8 cellular contexts compared by ENCODE assay signal in the genomic region with DNA sequence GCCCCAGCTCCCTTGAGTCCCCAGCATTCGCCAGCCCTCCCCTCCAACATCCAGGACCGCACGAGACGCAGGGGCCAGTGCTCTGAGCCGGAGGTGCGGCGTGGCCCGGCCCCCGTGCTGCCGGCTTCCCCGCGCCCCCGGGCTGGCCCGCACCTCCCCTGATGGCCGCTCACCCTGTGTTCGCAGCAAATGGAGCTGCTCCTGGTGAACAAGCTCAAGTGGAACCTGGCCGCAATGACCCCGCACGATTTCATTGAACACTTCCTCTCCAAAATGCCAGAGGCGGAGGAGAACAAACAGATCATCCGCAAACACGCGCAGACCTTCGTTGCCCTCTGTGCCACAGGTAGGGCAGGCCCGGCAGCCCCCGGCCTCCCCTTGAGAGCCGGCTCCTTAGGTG. TPM values are rescaled to one million over a fixed set of nuclear protein-coding genes. Genes with fewer than 3 reads are reported as not detected.
A peak's percentile ranks its signal among the peaks of the same experiment; 100 is the strongest.
DNase-seq lines count a peak whose midpoint lies in the region; ATAC-seq and TF ChIP-seq lines count a peak whose summit lies in the region.

No MANE protein-coding gene starts in this region.

- in situ Hi-C loops in GM13977 (cut with MboI; ENCODE audit: low pct_unique_long_range_greater_than_20kb, low sequenced_read_pairs, unreplicated experiment): no loop called here

- no peak for TF ChIP-seq POLR2A in Peyer's patch (IDR thresholded peaks at IDR 0.05)

- H3K4me3 ChIP-seq in Peyer's patch (peak overlapping the region in 3 of 4 donors; percentile 65 to 94 (median 93)), esophagus (ENCODE audit: low read depth in 1 of 2, low read length in 2 of 2) (peak overlapping the region; percentile 85 to 88)

- ATAC-seq in HG03108 (IDR thresholded peaks at IDR 0.05; ENCODE audit: unreplicated experiment) (no peak), HG03432 (IDR thresholded peaks at IDR 0.05; ENCODE audit: unreplicated experiment) (no peak)

- H3K27me3 ChIP-seq in Peyer's patch (no peaks in the 10 kb centered on the region), esophagus (ENCODE audit: control insufficient read depth in 1 of 2, insufficient read depth in 2 of 2, low read length in 2 of 2) (no peaks in the 10 kb centered on the region)

- 30 to 39% methylated on average over 26 to 27 of the region's 27 CpGs for WGBS in esophagus, 2 donors

- DNase-seq in Peyer's patch (no peak), posterior vena cava (ENCODE audit: low spot score) (peak; percentile 80), GM13977 (ENCODE audit: low spot score) (no peak)
- no peak for DNase-seq in stimulated activated CD4-positive, alpha-beta T cell treated with anti-CD3 and anti-CD28 coated beads, Interleukin-12 subunit alpha, Interleukin-12 subunit beta, amount 100 ng/mL, for 4 hours

- H3K36me3 ChIP-seq in ES-I3 (ENCODE audit: insufficient read depth, low read length) (peaks cover 14% of the 10 kb centered on the region), Peyer's patch (peaks cover 0 to 11% (median 0%) of the 10 kb centered on the region in 3 donors), esophagus (ENCODE audit: control insufficient read depth in 2 of 2, insufficient read depth in 2 of 2, low read length in 1 of 2) (peaks cover 0 to 31% of the 10 kb centered on the region in 2 donors)

- H3K4me1 ChIP-seq in ES-I3 (ENCODE audit: insufficient read depth, low read length): peaks cover 5% of the 10 kb centered on the region; the same call in 1 of the 2 replicates
- peaks cover 0 to 48% (median 21%) of the 10 kb centered on the region in 4 donors for H3K4me1 ChIP-seq in Peyer's patch
- peaks cover 0 to 13% of the 10 kb centered on the region in 2 donors for H3K4me1 ChIP-seq in esophagus (ENCODE audit: control insufficient read depth in 2 of 2, insufficient read depth in 2 of 2, low read length in 1 of 2)

- H3K9ac ChIP-seq in ES-I3 (ENCODE audit: low read depth, low read length): peak overlapping the region; percentile 92; the same call in 1 of the 2 replicates

- intact Hi-C loops in posterior vena cava (cut with DNase I): loop anchor here (2.0 to 5.0 kb wide), 3 partner anchors 346 to 541 kb away; partner anchors contain the start of gene MYEOV (in 1 of the 2)

- H3K27ac ChIP-seq in Peyer's patch: no peak overlapping the region
- peak overlapping the region; percentile 19 to 48 for H3K27ac ChIP-seq in esophagus (ENCODE audit: low read depth in 2 of 2, low read length in 1 of 2)

- TF ChIP-seq CTCF in Peyer's patch (IDR thresholded peaks at IDR 0.05) (no peak), GM13977 (IDR thresholded peaks at IDR 0.05; ENCODE audit: extremely low read depth, insufficient read depth, missing control alignments) (no peak)

- H3K9me3 ChIP-seq in ES-I3 (ENCODE audit: control insufficient read depth, insufficient read depth, low read length): no peaks in the 10 kb centered on the region
- H3K9me3 ChIP-seq in Peyer's patch: no peaks in the 10 kb centered on the region
- no peaks in the 10 kb centered on the region for H3K9me3 ChIP-seq in esophagus (ENCODE audit: control insufficient read depth in 2 of 2, insufficient read depth in 1 of 2, low read depth in 1 of 2, low read length in 1 of 2)

RNA-seq across cellular contexts. Expression of gene CCND1, which starts 2.7 kb away (rescaled TPM):
- 10 to 100 TPM; 13.5 to 46.6 (median 40.0) TPM for total RNA-seq in Peyer's patch
- polyA plus RNA-seq in esophagus: 10 to 100 TPM; 45.1 to 48.5 TPM
- 100 to 1,000 TPM in 1 of 2 donors, 10 to 100 TPM in 1; 65.8 to 100 TPM for total RNA-seq in posterior vena cava

RNA-seq across cellular contexts. Expression of gene LTO1, which starts 31.5 kb away (rescaled TPM):
- total RNA-seq in Peyer's patch (10 to 100 TPM; 22.1 to 50.3 (median 36.6) TPM), posterior vena cava (10 to 100 TPM; 17.2 to 18.5 TPM)
- 10 to 100 TPM; 15.0 to 22.9 TPM for polyA plus RNA-seq in esophagus

Comparison
In these comparisons a context has a peak if more than half of its experiments do, and no peak if none do; other contexts are left out.
1. H3K27ac ChIP-seq: peak in esophagus (2 of 2); none in Peyer's patch (0 of 4).